In the genomic region with DNA sequence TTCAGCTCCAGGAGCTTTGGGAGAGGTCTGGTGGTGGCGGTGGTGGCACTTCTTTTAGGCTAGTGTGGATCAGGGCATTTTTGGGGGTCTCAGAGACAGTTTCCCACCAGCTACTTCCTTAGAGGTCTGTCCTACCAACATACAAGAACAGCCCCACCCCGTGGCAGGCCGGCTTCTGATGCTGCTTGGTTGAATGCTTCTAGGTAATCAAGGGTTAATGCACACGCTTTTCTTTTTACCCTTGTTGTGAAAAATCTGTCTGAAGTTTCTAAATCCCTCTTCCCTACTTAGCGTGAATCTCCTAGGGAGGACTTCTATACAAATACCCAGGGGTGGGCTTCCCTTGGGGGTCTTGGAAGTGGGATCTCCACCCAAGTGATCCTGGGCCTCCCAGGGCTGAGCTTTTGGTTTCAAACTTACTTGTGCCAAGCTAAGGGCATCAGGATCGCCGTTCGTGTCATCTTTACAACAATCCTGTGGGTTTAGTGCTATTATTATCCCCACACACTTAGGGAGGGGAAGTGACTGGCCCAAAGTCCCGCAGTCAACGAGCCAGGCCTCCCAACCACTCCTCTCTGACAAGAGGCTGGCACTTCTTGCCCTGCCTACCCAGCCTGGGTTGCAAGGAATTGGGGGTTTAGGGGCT, we compare ENCODE assay signal across 7 cellular contexts.
DNase-seq lines count a peak whose midpoint lies in the region; ATAC-seq and TF ChIP-seq lines count a peak whose summit lies in the region.

No MANE protein-coding gene starts in this region.

- no peaks in the 10 kb centered on the region for H3K27me3 ChIP-seq in duodenal mucosa (ENCODE audit: control insufficient read depth in 1 of 2, insufficient read depth in 2 of 2, low read length in 2 of 2)

- peaks cover 17 to 32% of the 10 kb centered on the region in 2 donors for H3K4me1 ChIP-seq in duodenal mucosa (ENCODE audit: control insufficient read depth in 1 of 2, insufficient read depth in 2 of 2, low read length in 2 of 2)

- H3K4me3 ChIP-seq in duodenal mucosa (ENCODE audit: low read depth in 1 of 2, low read length in 2 of 2) (peak overlapping the region; percentile 79 to 83), retinal pigment epithelial cell (ENCODE audit: low read length) (no peak overlapping the region)

- no peaks in the 10 kb centered on the region for H3K36me3 ChIP-seq in duodenal mucosa (ENCODE audit: control insufficient read depth in 1 of 2, insufficient read depth in 2 of 2, low read length in 2 of 2)

- no peak overlapping the region for H3K9ac ChIP-seq in duodenal mucosa (ENCODE audit: low read depth in 1 of 2, low read length in 2 of 2)

- no peaks in the 10 kb centered on the region for H3K9me3 ChIP-seq in duodenal mucosa (ENCODE audit: control insufficient read depth in 1 of 2, low read length in 2 of 2)

- TF ChIP-seq CTCF in GM12873 (IDR thresholded peaks at IDR 0.05; ENCODE audit: insufficient read depth, low read depth, low read length, missing control alignments) = peak; percentile 55
- peak; percentile 28 for TF ChIP-seq CTCF in retinal pigment epithelial cell (conservative IDR thresholded peaks at IDR 0.05; ENCODE audit: low read depth, low read length)

- DNase-seq in NOMO-1 treated with dmso at 0.1 percent for 144 hours (lab: John Stamatoyannopoulos, UW; ENCODE audit: unreplicated experiment) (peak; percentile 61), retinal pigment epithelial cell (ENCODE audit: low read depth) (no peak)
- no peak for DNase-seq in stimulated activated CD4-positive, alpha-beta T cell treated with anti-CD3 and anti-CD28 coated beads, Interleukin-12 subunit alpha, Interleukin-12 subunit beta, amount 100 ng/mL, for 4 hours

- no peak overlapping the region for H3K27ac ChIP-seq in duodenal mucosa (ENCODE audit: low read depth, low read length)

- ATAC-seq in GM21529 (IDR thresholded peaks at IDR 0.05; ENCODE audit: unreplicated experiment) (no peak), HG03342 (IDR thresholded peaks at IDR 0.05; ENCODE audit: unreplicated experiment) (no peak)
